1 cellular context compared by ENCODE assay signal in the genomic region with DNA sequence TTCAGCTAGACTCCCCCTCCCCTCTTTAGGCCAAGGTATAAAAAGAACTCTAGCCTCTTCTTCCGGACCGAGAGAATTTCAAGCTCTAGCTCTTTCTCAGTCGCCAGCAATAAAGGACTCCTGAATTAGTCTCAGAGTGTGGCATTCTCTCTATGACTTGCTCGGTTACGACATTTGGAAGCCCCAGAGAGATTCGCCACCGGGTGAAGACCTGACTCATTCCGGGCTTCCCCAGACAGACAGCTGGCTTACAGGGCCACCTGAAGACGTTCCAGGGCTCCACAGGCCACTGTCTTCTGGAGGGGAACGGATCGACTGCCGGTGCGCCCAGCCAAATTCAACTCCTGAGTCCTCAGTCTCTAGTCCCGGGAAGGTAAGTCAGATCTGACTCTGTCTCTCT.
TF ChIP-seq lines count a peak whose summit lies in the region.

A gene (plus strand): TSS at position 234 of the 400 bp plus-strand sequence. CDS start 15,510 bp downstream, outside the sequence.

TF ChIP-seq in A549, 52 proteins besides CTCF, POLR2A, EP300 and RAD21 (continued from another document):
- TF ChIP-seq, protein P1, sequence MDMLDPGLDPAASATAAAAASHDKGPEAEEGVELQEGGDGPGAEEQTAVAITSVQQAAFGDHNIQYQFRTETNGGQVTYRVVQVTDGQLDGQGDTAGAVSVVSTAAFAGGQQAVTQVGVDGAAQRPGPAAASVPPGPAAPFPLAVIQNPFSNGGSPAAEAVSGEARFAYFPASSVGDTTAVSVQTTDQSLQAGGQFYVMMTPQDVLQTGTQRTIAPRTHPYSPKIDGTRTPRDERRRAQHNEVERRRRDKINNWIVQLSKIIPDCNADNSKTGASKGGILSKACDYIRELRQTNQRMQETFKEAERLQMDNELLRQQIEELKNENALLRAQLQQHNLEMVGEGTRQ (IDR thresholded peaks at IDR 0.05), result no peak
- TF ChIP-seq, protein P2, sequence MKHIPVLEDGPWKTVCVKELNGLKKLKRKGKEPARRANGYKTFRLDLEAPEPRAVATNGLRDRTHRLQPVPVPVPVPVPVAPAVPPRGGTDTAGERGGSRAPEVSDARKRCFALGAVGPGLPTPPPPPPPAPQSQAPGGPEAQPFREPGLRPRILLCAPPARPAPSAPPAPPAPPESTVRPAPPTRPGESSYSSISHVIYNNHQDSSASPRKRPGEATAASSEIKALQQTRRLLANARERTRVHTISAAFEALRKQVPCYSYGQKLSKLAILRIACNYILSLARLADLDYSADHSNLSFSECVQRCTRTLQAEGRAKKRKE (CRISPR knock-in tag; IDR thresholded peaks at IDR 0.05; ENCODE audit: low read depth), result 0 out of 2 replicates have a peak, but pooled peaks have one; percentile 55
